1 cellular context compared by ENCODE assay signal in genomic region chr7:102436123-102436522, GRCh38.
TF ChIP-seq lines count a peak whose summit lies in the region.

No MANE protein-coding gene starts in this region.

TF ChIP-seq in SK-N-SH, 30 proteins besides CTCF, POLR2A, EP300 and RAD21 (continued from another document):
- no peak for TF ChIP-seq USF1 (IDR thresholded peaks at IDR 0.05; ENCODE audit: borderline replicate concordance, low read depth)
- no peak for TF ChIP-seq RCOR1 (IDR thresholded peaks at IDR 0.05; ENCODE audit: low read length)
- no peak for TF ChIP-seq NRF1 (IDR thresholded peaks at IDR 0.05; ENCODE audit: low read depth, low read length)
